ENCODE assay signal across 9 cellular contexts in the genomic region with DNA sequence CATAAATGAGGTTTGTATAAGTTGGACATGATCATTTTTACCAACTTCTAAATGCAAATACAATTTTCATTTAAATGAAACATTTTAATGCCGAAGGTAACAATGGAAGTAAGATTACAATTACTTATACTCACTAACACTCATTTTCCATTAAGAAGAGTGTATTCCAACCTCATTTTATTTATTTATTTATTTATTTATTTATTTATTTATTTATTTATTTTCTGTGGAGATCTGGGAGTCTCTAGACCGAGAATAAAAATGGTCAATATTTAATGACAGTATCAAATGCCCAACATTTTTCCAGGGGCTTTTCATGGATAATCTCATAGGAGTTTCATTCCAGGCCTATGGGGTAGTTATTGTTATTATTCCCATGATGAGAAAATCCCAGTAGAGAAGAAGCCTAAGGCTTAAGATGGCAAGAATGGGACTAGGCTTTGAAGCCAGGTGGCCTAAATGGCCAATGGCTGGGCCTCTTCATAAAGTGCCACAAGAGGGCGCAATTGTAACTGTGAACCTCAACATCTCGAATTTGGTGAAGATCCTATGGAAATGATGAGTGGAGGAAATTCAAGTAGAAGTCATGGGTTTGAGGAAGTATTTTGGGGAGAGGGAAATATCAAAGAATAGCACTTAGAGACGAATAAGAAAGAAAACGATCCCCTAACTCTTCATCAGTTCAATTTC. TPM values are rescaled to one million over a fixed set of nuclear protein-coding genes. Genes with fewer than 3 reads are reported as not detected.
DNase-seq lines count a peak whose midpoint lies in the region; ATAC-seq, FAIRE-seq and TF ChIP-seq lines count a peak whose summit lies in the region.
"Had no signal": no experiment of that assay in that cellular context is flagged by ENCODE, and none has a peak within 500 bp of the region (broad histone marks: within the 10 kb centered on the region; RNA-seq: fewer than 3 reads in every experiment).

No MANE protein-coding gene starts in this region.

- no peak for TF ChIP-seq POLR2A in GM18505 (IDR thresholded peaks at IDR 0.05; ENCODE audit: borderline replicate concordance, extremely low read depth, insufficient read depth, insufficient read length)

- peak; percentile 60 for TF ChIP-seq CTCF in BJ (IDR thresholded peaks at IDR 0.05; ENCODE audit: insufficient read depth, low read depth, low read length)

- FAIRE-seq in TTC549 (lab: Jason Lieb, UNC), result peak; percentile 11

- ATAC-seq in GM18505 (IDR thresholded peaks at IDR 0.05; ENCODE audit: unreplicated experiment), result peak; percentile 53
- ATAC-seq in HG03442 (IDR thresholded peaks at IDR 0.05; ENCODE audit: unreplicated experiment), result peak; percentile 84
- ATAC-seq: left colon had no signal

- no peak overlapping the region for H3K4me3 ChIP-seq in BJ (ENCODE audit: low read depth, low read length)

- DNase-seq in BJ (ENCODE audit: low read depth) (no peak), iris pigment epithelial cell (ENCODE audit: low read depth) (peak; percentile 63), NCI-H1694 (lab: John Stamatoyannopoulos, UW) (no peak), HK-2 (ENCODE audit: unreplicated experiment) (no peak), NCI-H1694 treated with DMSO at 0.1 percent for 48 hours (lab: John Stamatoyannopoulos, UW) (no peak)

- H3K27me3 ChIP-seq in BJ (ENCODE audit: control insufficient read depth, insufficient read depth, low read length), result no peaks in the 10 kb centered on the region

- POLR2A ChIA-PET in BJ (lab: Charles Lee), result no interaction called here

- CTCF ChIA-PET in BJ (lab: Yijun Ruan, JAX), result interaction anchor here (0.5 to 1.4 kb wide), 2 partner anchors 113 to 184 kb away, joined by 3 to 4 read pairs; no protein-coding TSS in a partner anchor

- peaks cover 19% of the 10 kb centered on the region for H3K36me3 ChIP-seq in BJ (ENCODE audit: control insufficient read depth, insufficient read depth, low read length)

RNA-seq across cellular contexts. Expression of gene VGLL3, which starts 21.3 kb away (rescaled TPM):
- 59.3 and 98.8 TPM in 2 replicates for polyA plus RNA-seq in BJ (2011; rRNA removed)
- polyA minus RNA-seq in BJ (2011; rRNA and poly(A)+ RNA removed), result 124 and 226 TPM in 2 replicates
